Comparison of ENCODE assay signal across 8 cellular contexts in genomic region chr18:48800877-48801727, GRCh38.
DNase-seq lines count a peak whose midpoint lies in the region; ATAC-seq and TF ChIP-seq lines count a peak whose summit lies in the region.

No MANE protein-coding gene starts in this region.

- no peaks in the 10 kb centered on the region for H3K9me3 Mint-ChIP-seq in activated T-helper 1 cell treated with anti-CD3 and anti-CD28 coated beads, Interleukin-12 subunit alpha, Interleukin-12 subunit beta, Interleukin-2, Interleukin-4 antibody, amounts not matched to agents 30 ng/mL and 10 ng/mL and 1 ng/mL, durations not matched to agents 14 hours and 24 hours and 36 hours
- no peaks in the 10 kb centered on the region for H3K9me3 Mint-ChIP-seq in naive B cell

- peaks cover 66% of the 10 kb centered on the region for H3K4me1 Mint-ChIP-seq in activated T-helper 1 cell treated with anti-CD3 and anti-CD28 coated beads, Interleukin-12 subunit alpha, Interleukin-12 subunit beta, Interleukin-2, Interleukin-4 antibody, amounts not matched to agents 30 ng/mL and 10 ng/mL and 1 ng/mL, durations not matched to agents 14 hours and 24 hours and 36 hours (ENCODE audit: low read depth)
- H3K4me1 Mint-ChIP-seq in naive B cell, result peaks cover 25 to 44% (median 30%) of the 10 kb centered on the region in 3 donors

- peak overlapping the region; percentile 99 for H3K27ac Mint-ChIP-seq in activated T-helper 1 cell treated with anti-CD3 and anti-CD28 coated beads, Interleukin-12 subunit alpha, Interleukin-12 subunit beta, Interleukin-2, Interleukin-4 antibody, amounts not matched to agents 30 ng/mL and 10 ng/mL and 1 ng/mL, durations not matched to agents 14 hours and 24 hours and 36 hours
- peak overlapping the region in 3 of 6 donors; percentile 43 to 54 (median 51) for H3K27ac Mint-ChIP-seq in naive B cell

- intact Hi-C loops in activated T-helper 1 cell treated with anti-CD3 and anti-CD28 coated beads, Interleukin-12 subunit alpha, Interleukin-12 subunit beta, Interleukin-2, Interleukin-4 antibody, amounts not matched to agents 30 ng/mL and 10 ng/mL and 1 ng/mL, durations not matched to agents 14 hours and 24 hours and 36 hours (cut with micrococcal nuclease), result loop anchor here (1.0 to 5.0 kb wide), 8 partner anchors 14 to 371 kb away; no protein-coding TSS in a partner anchor

- no peaks in the 10 kb centered on the region for H3K27me3 Mint-ChIP-seq in activated T-helper 1 cell treated with anti-CD3 and anti-CD28 coated beads, Interleukin-12 subunit alpha, Interleukin-12 subunit beta, Interleukin-2, Interleukin-4 antibody, amounts not matched to agents 30 ng/mL and 10 ng/mL and 1 ng/mL, durations not matched to agents 14 hours and 24 hours and 36 hours (ENCODE audit: insufficient read depth)
- H3K27me3 Mint-ChIP-seq in naive B cell, result no peaks in the 10 kb centered on the region

- DNase-seq in activated T-helper 1 cell treated with anti-CD3 and anti-CD28 coated beads, Interleukin-12 subunit alpha, Interleukin-12 subunit beta, Interleukin-2, Interleukin-4 antibody, amounts not matched to agents 30 ng/mL and 10 ng/mL and 1 ng/mL, durations not matched to agents 14 hours and 24 hours and 36 hours (ENCODE audit: low spot score), result no peak
- DNase-seq in naive B cell, result no peak
- no peak for DNase-seq in erythroblast (lab: John Stamatoyannopoulos, UW)
- no peak for DNase-seq in NCI-H226
- no peak for DNase-seq in GOT3 (lab: John Stamatoyannopoulos, UW)
- no peak for DNase-seq in stimulated activated CD4-positive, alpha-beta T cell treated with anti-CD3 and anti-CD28 coated beads, Interleukin-12 subunit alpha, Interleukin-12 subunit beta, amount 100 ng/mL, for 4 hours

- peaks cover 6% of the 10 kb centered on the region for H3K36me3 Mint-ChIP-seq in activated T-helper 1 cell treated with anti-CD3 and anti-CD28 coated beads, Interleukin-12 subunit alpha, Interleukin-12 subunit beta, Interleukin-2, Interleukin-4 antibody, amounts not matched to agents 30 ng/mL and 10 ng/mL and 1 ng/mL, durations not matched to agents 14 hours and 24 hours and 36 hours (ENCODE audit: low read depth)
- H3K36me3 Mint-ChIP-seq in naive B cell, result no peaks in the 10 kb centered on the region

- no peak for TF ChIP-seq POLR2A in erythroblast (IDR thresholded peaks at IDR 0.05; ENCODE audit: low read length)

- H3K4me3 Mint-ChIP-seq in activated T-helper 1 cell treated with anti-CD3 and anti-CD28 coated beads, Interleukin-12 subunit alpha, Interleukin-12 subunit beta, Interleukin-2, Interleukin-4 antibody, amounts not matched to agents 30 ng/mL and 10 ng/mL and 1 ng/mL, durations not matched to agents 14 hours and 24 hours and 36 hours, result peak overlapping the region; percentile 75
- peak overlapping the region in 4 of 8 donors; percentile 1 to 71 (median 55) for H3K4me3 Mint-ChIP-seq in naive B cell

- peak; percentile 55 for ATAC-seq in GM18870 (IDR thresholded peaks at IDR 0.05; ENCODE audit: unreplicated experiment)
- peak; percentile 43 for ATAC-seq in HG02840 (IDR thresholded peaks at IDR 0.05; ENCODE audit: low FRiP score, unreplicated experiment)
- ATAC-seq in naive B cell (ENCODE audit: low read depth in 2 of 2), result peak; percentile 58 to 75
